In genomic region chr3:11379824-11380281, GRCh38 we compare ENCODE assay signal across 12 cellular contexts.
DNase-seq lines count a peak whose midpoint lies in the region; ATAC-seq and TF ChIP-seq lines count a peak whose summit lies in the region.
"Had no signal": no experiment of that assay in that cellular context is flagged by ENCODE, and none has a peak within 500 bp of the region (broad histone marks: within the 10 kb centered on the region; RNA-seq: fewer than 3 reads in every experiment).

No MANE protein-coding gene starts in this region.

- intact Hi-C loops in natural killer cell (cut with micrococcal nuclease) = loop anchor here (1.0 kb wide), 1 partner anchor 272 kb away; no protein-coding TSS in a partner anchor
- intact Hi-C loops in activated T-helper 2 cell treated with anti-CD3 and anti-CD28 coated beads, Interferon-gamma antibody, Interleukin-2, Interleukin-4, amounts not matched to agents 10 μg/mL and 5 μg/mL and 100 μg/mL, durations not matched to agents 14 hours and 24 hours and 36 hours (cut with micrococcal nuclease) = loop anchor here (1.0 kb wide), 1 partner anchor 272 kb away; no protein-coding TSS in a partner anchor

- no peak overlapping the region for H3K4me3 ChIP-seq in astrocyte of the spinal cord (ENCODE audit: low read depth, low read length)
- H3K4me3 ChIP-seq: BLaER1, suprapubic skin had no signal

- H3K4me1 Mint-ChIP-seq in natural killer cell = no peaks in the 10 kb centered on the region
- H3K4me1 Mint-ChIP-seq in activated T-helper 2 cell treated with anti-CD3 and anti-CD28 coated beads, Interferon-gamma antibody, Interleukin-2, Interleukin-4, amounts not matched to agents 10 μg/mL and 5 μg/mL and 100 μg/mL, durations not matched to agents 14 hours and 24 hours and 36 hours (ENCODE audit: low read depth) = no peaks in the 10 kb centered on the region

- no peak for DNase-seq in HEK293T (ENCODE audit: extremely low spot score)
- peak; percentile 58 for DNase-seq in astrocyte of the spinal cord (ENCODE audit: low read depth, low spot score)
- peak; percentile 50 for DNase-seq in iris pigment epithelial cell (ENCODE audit: low read depth)
- peak; percentile 18 for DNase-seq in retina
- DNase-seq in natural killer cell = no peak
- DNase-seq in activated T-helper 2 cell treated with anti-CD3 and anti-CD28 coated beads, Interferon-gamma antibody, Interleukin-2, Interleukin-4, amounts not matched to agents 10 μg/mL and 5 μg/mL and 100 μg/mL, durations not matched to agents 14 hours and 24 hours and 36 hours (ENCODE audit: low spot score) = no peak
- no peak for DNase-seq in stimulated activated naive CD4-positive, alpha-beta T cell (lab: John Stamatoyannopoulos, UW)
- DNase-seq: activated effector memory CD4-positive, alpha-beta T cell treated with anti-CD3 and anti-CD28 coated beads, Interleukin-2, amount 50 U/mL, for 16 hours; stimulated activated CD4-positive, alpha-beta T cell treated with anti-CD3 and anti-CD28 coated beads, Interleukin-4, amount 100 ng/mL, for 24 hours had no signal

- H3K27ac Mint-ChIP-seq in natural killer cell = peak overlapping the region in 1 of 2 donors; percentile 18
- H3K27ac Mint-ChIP-seq in activated T-helper 2 cell treated with anti-CD3 and anti-CD28 coated beads, Interferon-gamma antibody, Interleukin-2, Interleukin-4, amounts not matched to agents 10 μg/mL and 5 μg/mL and 100 μg/mL, durations not matched to agents 14 hours and 24 hours and 36 hours = no peak overlapping the region

- H3K4me3 Mint-ChIP-seq in natural killer cell = no peak overlapping the region
- no peak overlapping the region for H3K4me3 Mint-ChIP-seq in activated T-helper 2 cell treated with anti-CD3 and anti-CD28 coated beads, Interferon-gamma antibody, Interleukin-2, Interleukin-4, amounts not matched to agents 10 μg/mL and 5 μg/mL and 100 μg/mL, durations not matched to agents 14 hours and 24 hours and 36 hours (ENCODE audit: low read depth)

- no peaks in the 10 kb centered on the region for H3K27me3 Mint-ChIP-seq in natural killer cell (ENCODE audit: low read depth in 2 of 2)
- no peaks in the 10 kb centered on the region for H3K27me3 Mint-ChIP-seq in activated T-helper 2 cell treated with anti-CD3 and anti-CD28 coated beads, Interferon-gamma antibody, Interleukin-2, Interleukin-4, amounts not matched to agents 10 μg/mL and 5 μg/mL and 100 μg/mL, durations not matched to agents 14 hours and 24 hours and 36 hours (ENCODE audit: low read depth)

- POLR2A ChIA-PET in HEK293T (lab: Yijun Ruan, JAX) = no interaction called here

- H3K9me3 Mint-ChIP-seq in natural killer cell = no peaks in the 10 kb centered on the region
- no peaks in the 10 kb centered on the region for H3K9me3 Mint-ChIP-seq in activated T-helper 2 cell treated with anti-CD3 and anti-CD28 coated beads, Interferon-gamma antibody, Interleukin-2, Interleukin-4, amounts not matched to agents 10 μg/mL and 5 μg/mL and 100 μg/mL, durations not matched to agents 14 hours and 24 hours and 36 hours

- in situ Hi-C loops in astrocyte of the spinal cord (cut with HindIII; ENCODE audit: low sequenced_read_pairs) = loop anchor here (25.0 kb wide), 1 partner anchor 232 kb away; no protein-coding TSS in a partner anchor

- no peaks in the 10 kb centered on the region for H3K36me3 Mint-ChIP-seq in natural killer cell
- peaks cover 2% of the 10 kb centered on the region for H3K36me3 Mint-ChIP-seq in activated T-helper 2 cell treated with anti-CD3 and anti-CD28 coated beads, Interferon-gamma antibody, Interleukin-2, Interleukin-4, amounts not matched to agents 10 μg/mL and 5 μg/mL and 100 μg/mL, durations not matched to agents 14 hours and 24 hours and 36 hours (ENCODE audit: low read depth)

- CTCF ChIA-PET in HEK293T (lab: Yijun Ruan, JAX) = interaction anchor here (0.7 to 4.2 kb wide), 9 partner anchors 94 to 428 kb away, joined by 3 to 29 read pairs (median 3); no protein-coding TSS in a partner anchor

- no peak for TF ChIP-seq CTCF in astrocyte of the spinal cord (IDR thresholded peaks at IDR 0.05; ENCODE audit: low read depth, low read length)
- TF ChIP-seq CTCF in natural killer cell (IDR thresholded peaks at IDR 0.05) = no peak

- no peak for ATAC-seq in natural killer cell
- no peak for ATAC-seq in HG03342 (IDR thresholded peaks at IDR 0.05; ENCODE audit: unreplicated experiment)

TF ChIP-seq in HEK293T, 16 proteins besides CTCF, POLR2A, EP300 and RAD21:
- TF ChIP-seq HDGF (IDR thresholded peaks at IDR 0.05; ENCODE audit: borderline replicate concordance) (no peak), PKNOX1 (IDR thresholded peaks at IDR 0.05) (0 out of 2 replicates have a peak, but pooled peaks have one; percentile 19), SUZ12 (IDR thresholded peaks at IDR 0.05) (no peak), CTBP1 (IDR thresholded peaks at IDR 0.05; ENCODE audit: borderline replicate concordance) (no peak), FOXA1 (IDR thresholded peaks at IDR 0.05) (no peak)

Comparison
In these comparisons a context has a peak if more than half of its experiments do, and no peak if none do; other contexts are left out.
1. DNase-seq: peak in astrocyte of the spinal cord (single experiment), iris pigment epithelial cell (single experiment) and retina (single experiment); none in HEK293T (single experiment), natural killer cell (single experiment), activated T-helper 2 cell treated with anti-CD3 and anti-CD28 coated beads, Interferon-gamma antibody, Interleukin-2, Interleukin-4, amounts not matched to agents 10 μg/mL and 5 μg/mL and 100 μg/mL, durations not matched to agents 14 hours and 24 hours and 36 hours (single experiment) and stimulated activated naive CD4-positive, alpha-beta T cell (0 of 6).